ENCODE assay signal across 1 cellular context in genomic region chr10:118151461-118151860, GRCh38.
TF ChIP-seq lines count a peak whose summit lies in the region.

No MANE protein-coding gene starts in this region.

TF ChIP-seq in IMR-90, 13 proteins besides CTCF, POLR2A, EP300 and RAD21 (continued from another document):
- no peak for TF ChIP-seq MAZ (IDR thresholded peaks at IDR 0.05; ENCODE audit: borderline replicate concordance, low read depth, low read length)
- TF ChIP-seq MXI1 (IDR thresholded peaks at IDR 0.05; ENCODE audit: borderline replicate concordance, low read depth, low read length): no peak
- no peak for TF ChIP-seq SMC3 (IDR thresholded peaks at IDR 0.05; ENCODE audit: low read depth, low read length)
- no peak for TF ChIP-seq USF2 (IDR thresholded peaks at IDR 0.05; ENCODE audit: low read depth, low read length)
- TF ChIP-seq MAFK (IDR thresholded peaks at IDR 0.05; ENCODE audit: low read depth, low read length): no peak
- TF ChIP-seq RFX5 (IDR thresholded peaks at IDR 0.05; ENCODE audit: low read depth, low read length): no peak
- no peak for TF ChIP-seq CHD1 (IDR thresholded peaks at IDR 0.05; ENCODE audit: low read depth, low read length)
- no peak for TF ChIP-seq RCOR1 (IDR thresholded peaks at IDR 0.05; ENCODE audit: insufficient replicate concordance, low read length)
